ENCODE assay signal across 24 cellular contexts in the genomic region with DNA sequence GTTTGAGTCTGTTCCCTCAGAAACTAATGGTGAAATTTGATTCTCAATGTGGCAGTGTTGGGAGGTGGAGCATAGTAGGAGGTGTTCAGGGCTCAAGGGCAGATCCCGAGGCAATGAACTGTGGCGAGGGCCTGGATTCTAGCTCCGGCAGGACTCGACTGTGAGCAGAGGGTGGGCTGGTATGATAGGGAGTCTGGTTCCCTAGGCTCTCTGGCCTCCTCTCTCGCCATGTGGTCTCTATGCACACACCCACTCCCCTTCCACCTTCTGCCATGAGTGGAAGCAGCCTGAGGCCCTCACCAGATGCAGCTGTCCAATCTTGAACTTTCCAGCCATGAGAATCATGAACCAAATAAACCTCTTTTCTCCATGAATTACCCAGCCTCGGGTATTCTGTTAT. TPM values are rescaled to one million over a fixed set of nuclear protein-coding genes. Genes with fewer than 3 reads are reported as not detected.
DNase-seq lines count a peak whose midpoint lies in the region; ATAC-seq and TF ChIP-seq lines count a peak whose summit lies in the region.
"Had no signal": no experiment of that assay in that cellular context is flagged by ENCODE, and none has a peak within 500 bp of the region (broad histone marks: within the 10 kb centered on the region; RNA-seq: fewer than 3 reads in every experiment).

No MANE protein-coding gene starts in this region.

- H3K27ac Mint-ChIP-seq in Caco-2 (ENCODE audit: unreplicated experiment), result peak overlapping the region; percentile 56
- no peak overlapping the region for H3K27ac Mint-ChIP-seq in endothelial cell (ENCODE audit: unreplicated experiment)
- H3K27ac Mint-ChIP-seq in natural killer cell, result no peak overlapping the region
- H3K27ac Mint-ChIP-seq: CD8-positive, alpha-beta T cell had no signal

- CTCF ChIA-PET in Caco-2 (lab: Charles Lee) (no interaction called here), OCI-LY7 (lab: Charles Lee; ENCODE audit: unreplicated experiment) (no interaction called here), HEK293T (lab: Yijun Ruan, JAX) (no interaction called here)

- no peak overlapping the region for H2AFZ ChIP-seq in OCI-LY7 (ENCODE audit: low read length)

- H3K9me3 Mint-ChIP-seq in Caco-2 (ENCODE audit: unreplicated experiment), result peaks cover 15% of the 10 kb centered on the region
- no peaks in the 10 kb centered on the region for H3K9me3 Mint-ChIP-seq in endothelial cell (ENCODE audit: unreplicated experiment)
- no peaks in the 10 kb centered on the region for H3K9me3 Mint-ChIP-seq in natural killer cell
- H3K9me3 Mint-ChIP-seq: CD8-positive, alpha-beta T cell had no signal

- no peak for TF ChIP-seq CTCF in Caco-2 (IDR thresholded peaks at IDR 0.05; ENCODE audit: insufficient read depth in 1 of 2, low read depth in 1 of 2, low read length in 1 of 2, severe bottlenecking in 1 of 2, unreplicated experiment in 1 of 2)
- no peak for TF ChIP-seq CTCF in OCI-LY7 (conservative IDR thresholded peaks at IDR 0.05; ENCODE audit: low read length)
- no peak for TF ChIP-seq CTCF in endothelial cell (IDR thresholded peaks at IDR 0.05; ENCODE audit: unreplicated experiment)
- TF ChIP-seq CTCF in spleen (IDR thresholded peaks at IDR 0.05 in 8 of 11, conservative IDR thresholded peaks at IDR 0.05 in 3 of 11), result no peak
- TF ChIP-seq CTCF in natural killer cell (IDR thresholded peaks at IDR 0.05), result no peak

- H3K27me3 ChIP-seq in Caco-2 (replicated peaks; ENCODE audit: control insufficient read depth, insufficient read depth, low read length), result no peaks in the 10 kb centered on the region
- H3K27me3 ChIP-seq in spleen (replicated peaks in 1 of 7), result no peaks in the 10 kb centered on the region
- H3K27me3 ChIP-seq: Peyer's patch had no signal

- H3K4me1 Mint-ChIP-seq in Caco-2 (ENCODE audit: low read depth, unreplicated experiment) (peaks cover 22% of the 10 kb centered on the region), endothelial cell (ENCODE audit: unreplicated experiment) (no peaks in the 10 kb centered on the region), natural killer cell (peaks cover 0 to 4% of the 10 kb centered on the region in 2 donors)

- H3K9me2 ChIP-seq in OCI-LY7 (ENCODE audit: insufficient read depth, low read length), result no peaks in the 10 kb centered on the region

- no peaks in the 10 kb centered on the region for H4K20me1 ChIP-seq in OCI-LY7 (ENCODE audit: insufficient read depth, low read length)

- H3K9me3 ChIP-seq in Caco-2, result no peaks in the 10 kb centered on the region; the same call in 1 of the 2 replicates
- H3K9me3 ChIP-seq in OCI-LY7 (ENCODE audit: low read length), result peaks cover 17% of the 10 kb centered on the region
- H3K9me3 ChIP-seq in spleen, result no peaks in the 10 kb centered on the region
- H3K9me3 ChIP-seq: Peyer's patch had no signal

- 93 to 99% (median 97%) methylated on average over 6 of the region's 6 CpGs for WGBS in spleen, 5 donors

- POLR2A ChIA-PET in Caco-2 (lab: Charles Lee) (no interaction called here), OCI-LY7 (lab: Charles Lee) (interaction anchor here (1.2 kb wide), 1 partner anchor 43 kb away, joined by 4 read pairs; no protein-coding TSS in a partner anchor), HEK293T (lab: Yijun Ruan, JAX) (no interaction called here)

- H3K36me3 ChIP-seq in Caco-2 (ENCODE audit: control insufficient read depth, insufficient read depth, low read length), result peaks cover 9% of the 10 kb centered on the region
- peaks cover 87% of the 10 kb centered on the region for H3K36me3 ChIP-seq in OCI-LY7 (ENCODE audit: insufficient read depth, low read length)
- peaks cover 10 to 100% (median 97%) of the 10 kb centered on the region in 6 donors for H3K36me3 ChIP-seq in spleen

- peak overlapping the region; percentile 96 for H3K27ac ChIP-seq in OCI-LY7 (ENCODE audit: low read depth, low read length, poor library complexity, severe bottlenecking)
- no peak overlapping the region for H3K27ac ChIP-seq in spleen
- H3K27ac ChIP-seq: HL-60, KMS-11, Peyer's patch had no signal

- peaks cover 10% of the 10 kb centered on the region for H3K4me1 ChIP-seq in Caco-2
- peaks cover 37% of the 10 kb centered on the region for H3K4me1 ChIP-seq in OCI-LY7 (ENCODE audit: insufficient read depth, low read length, poor library complexity, severe bottlenecking)
- H3K4me1 ChIP-seq in spleen, result peaks cover 0 to 24% (median 4%) of the 10 kb centered on the region in 6 donors
- H3K4me1 ChIP-seq: Peyer's patch had no signal

- no peak for ATAC-seq in natural killer cell
- ATAC-seq: CD8-positive, alpha-beta T cell; HepG2; Right ventricle myocardium inferior had no signal

- H3K4me3 ChIP-seq in Caco-2 (ENCODE audit: low read depth, low read length) (no peak overlapping the region), OCI-LY7 (ENCODE audit: low read depth, low read length, poor library complexity, severe bottlenecking) (no peak overlapping the region), spleen (no peak overlapping the region)
- H3K4me3 ChIP-seq: Peyer's patch had no signal

- H3K27me3 Mint-ChIP-seq in Caco-2 (ENCODE audit: insufficient read depth, unreplicated experiment) (no peaks in the 10 kb centered on the region), endothelial cell (ENCODE audit: unreplicated experiment) (peaks cover 6% of the 10 kb centered on the region), natural killer cell (ENCODE audit: low read depth in 2 of 2) (no peaks in the 10 kb centered on the region)

- in situ Hi-C loops in G401 (cut with HindIII; ENCODE audit: low sequenced_read_pairs), result no loop called here

- no peak for TF ChIP-seq POLR2A in spleen (IDR thresholded peaks at IDR 0.05)

- H3K36me3 Mint-ChIP-seq in Caco-2 (ENCODE audit: insufficient read depth, unreplicated experiment), result peaks cover 98% of the 10 kb centered on the region
- H3K36me3 Mint-ChIP-seq in endothelial cell (ENCODE audit: low read depth, unreplicated experiment), result peaks cover 61% of the 10 kb centered on the region
- peaks cover 22% of the 10 kb centered on the region for H3K36me3 Mint-ChIP-seq in natural killer cell

- no peak overlapping the region for H3K4me2 ChIP-seq in OCI-LY7 (ENCODE audit: low read length)
- H3K4me2 ChIP-seq: KMS-11 had no signal

- BruUV-seq in Caco-2 (replicated peaks; lab: Mats Ljungman, UMichigan), result no TSS peak
- BruUV-seq in OCI-LY7 (replicated peaks; lab: Mats Ljungman, UMichigan), result no TSS peak

- peaks cover 16% of the 10 kb centered on the region; the same call in 1 of the 2 replicates for H3K79me2 ChIP-seq in OCI-LY7 (ENCODE audit: insufficient read depth, low read depth, low read length)

- H3K4me3 Mint-ChIP-seq in Caco-2 (ENCODE audit: unreplicated experiment) (no peak overlapping the region), endothelial cell (ENCODE audit: unreplicated experiment) (peak overlapping the region; percentile 37), natural killer cell (no peak overlapping the region)
- H3K4me3 Mint-ChIP-seq: CD8-positive, alpha-beta T cell had no signal

- intact Hi-C loops in Caco-2 (cut with micrococcal nuclease; ENCODE audit: unreplicated experiment), result no loop called here
- intact Hi-C loops in OCI-LY7 (cut with micrococcal nuclease; ENCODE audit: unreplicated experiment), result no loop called here
- intact Hi-C loops in spleen (cut with DNase I; ENCODE audit: low total_unique reads), result no loop called here
- intact Hi-C loops in natural killer cell (cut with micrococcal nuclease), result no loop called here

- no peak for DNase-seq in Caco-2
- DNase-seq in OCI-LY7 (ENCODE audit: low spot score), result no peak
- DNase-seq in endothelial cell (ENCODE audit: low spot score), result no peak
- DNase-seq in spleen, result peak; percentile 19
- no peak for DNase-seq in G401 (ENCODE audit: low spot score)
- DNase-seq in HEK293T (ENCODE audit: extremely low spot score), result no peak
- no peak for DNase-seq in HCEC 1CT
- no peak for DNase-seq in natural killer cell
- DNase-seq: Calu3; CD8-positive, alpha-beta T cell; GF-D8; NCI-H1092 treated with DMSO at 0.1 percent for 48 hours; NCI-H1436 treated with DMSO at 0.1 percent for 48 hours; NCI-H1930; NCI-H510A; NCI-H774; NK-92 treated with Interleukin-12 subunit alpha and Interleukin-12 subunit beta, amount 100 ng/mL, for 24 hours had no signal

TF ChIP-seq in HEK293T, 16 proteins besides CTCF, POLR2A, EP300 and RAD21 (continues in another document):
- TF ChIP-seq HDGF (IDR thresholded peaks at IDR 0.05; ENCODE audit: borderline replicate concordance), result no peak
- TF ChIP-seq ARNT (IDR thresholded peaks at IDR 0.05), result no peak
- TF ChIP-seq NFRKB (IDR thresholded peaks at IDR 0.05), result no peak
- no peak for TF ChIP-seq ZNF384 (IDR thresholded peaks at IDR 0.05)
- no peak for TF ChIP-seq SP1 (IDR thresholded peaks at IDR 0.05)
- no peak for TF ChIP-seq L3MBTL2 (conservative IDR thresholded peaks at IDR 0.05)
- no peak for TF ChIP-seq LEF1 (IDR thresholded peaks at IDR 0.05; ENCODE audit: borderline replicate concordance)
- no peak for TF ChIP-seq ELF4 (IDR thresholded peaks at IDR 0.05)
- TF ChIP-seq FOXK2 (IDR thresholded peaks at IDR 0.05), result no peak
- no peak for TF ChIP-seq CTBP1 (IDR thresholded peaks at IDR 0.05; ENCODE audit: borderline replicate concordance)

RNA-seq across cellular contexts. Expression of a gene that starts 32.3 kb away (rescaled TPM):
- total RNA-seq in Caco-2 (2022) (139 and 147 TPM in 2 replicates), OCI-LY7 (2022) (100 and 108 TPM in 2 replicates), endothelial cell (ENCODE audit: unreplicated experiment) (80.4 TPM), spleen (100 to 1,000 TPM in 6 of 7 donors, 10 to 100 TPM in 1; 85.3 to 127 (median 112) TPM), natural killer cell (10 to 100 TPM; 75.8 to 79.8 (median 76.4) TPM)
- 82.2 and 86.5 TPM in 2 replicates for total RNA-seq in OCI-LY7 (2014; rRNA removed; shearing (Covaris generic))
- 100 to 1,000 TPM in 1 of 3 donors, 10 to 100 TPM in 2; 66.1 to 115 (median 99.6) TPM for polyA plus RNA-seq in spleen
- 172 and 185 TPM in 2 replicates for total RNA-seq in G401 (2014; rRNA removed; shearing (Covaris generic))

RNA-seq across cellular contexts. Expression of a gene that starts 32.9 kb away (rescaled TPM):
- total RNA-seq in Caco-2 (2022), result 0.14 TPM in 1 of 2 replicates, not detected in the other
- total RNA-seq in OCI-LY7 (2014; rRNA removed; shearing (Covaris generic)), result not detected in 2 replicates
- total RNA-seq in OCI-LY7 (2022), result not detected in 2 replicates
- 2.2 TPM for total RNA-seq in endothelial cell (ENCODE audit: unreplicated experiment)
- total RNA-seq in spleen, result 10 to 100 TPM in 1 of 7 donors, 1 to 10 TPM in 4, under 1 TPM in 2; 0.13 to 12.3 (median 5.5) TPM
- 1 to 10 TPM; 2.9 to 3.4 (median 3.1) TPM for polyA plus RNA-seq in spleen
- total RNA-seq in G401 (2014; rRNA removed; shearing (Covaris generic)), result 1.4 and 4.8 TPM in 2 replicates
- not detected for total RNA-seq in natural killer cell
- total RNA-seq: CD8-positive, alpha-beta T cell; HT-29; SK-MEL-5 had no signal

RNA-seq across cellular contexts. Expression of a gene that starts 42.3 kb away (rescaled TPM):
- total RNA-seq in Caco-2 (2022) (33.7 and 34.3 TPM in 2 replicates), OCI-LY7 (2022) (38.3 and 41.3 TPM in 2 replicates), endothelial cell (ENCODE audit: unreplicated experiment) (26.2 TPM), spleen (10 to 100 TPM; 29.4 to 53.5 (median 38.2) TPM), natural killer cell (10 to 100 TPM; 19.1 to 28.7 (median 23.3) TPM)
- total RNA-seq in OCI-LY7 (2014; rRNA removed; shearing (Covaris generic)), result 21.7 and 25.2 TPM in 2 replicates
- polyA plus RNA-seq in spleen, result 10 to 100 TPM; 13.4 to 20.3 (median 17.2) TPM
- 58.6 and 63.1 TPM in 2 replicates for total RNA-seq in G401 (2014; rRNA removed; shearing (Covaris generic))
